Comparison of ENCODE assay signal across 8 cellular contexts in the genomic region with DNA sequence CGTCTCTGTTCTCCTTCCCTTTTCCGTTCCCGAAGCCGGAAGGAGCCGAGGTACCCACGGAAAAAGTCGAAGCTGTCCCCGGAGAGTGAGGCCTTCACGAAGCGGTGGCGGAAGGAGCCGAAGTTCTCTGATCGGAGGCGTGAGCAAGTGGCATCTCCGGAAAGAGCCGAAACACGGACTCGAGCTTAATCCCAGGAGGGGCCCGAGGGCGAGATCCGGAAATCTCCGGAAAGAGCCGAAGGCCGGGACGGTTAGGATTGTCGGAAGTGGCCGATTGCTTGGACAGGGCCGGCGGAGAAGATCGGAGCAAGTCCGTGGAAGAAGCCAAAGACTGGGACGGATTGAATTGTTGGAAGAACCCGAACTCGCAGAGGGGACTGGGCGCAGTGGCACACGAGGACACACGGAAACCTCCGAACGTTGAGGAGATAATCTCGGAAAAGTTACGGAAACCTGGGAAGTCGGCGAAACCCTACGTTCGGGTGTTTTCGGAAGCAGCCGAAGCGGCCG. TPM values are rescaled to one million over a fixed set of nuclear protein-coding genes. Genes with fewer than 3 reads are reported as not detected.
DNase-seq lines count a peak whose midpoint lies in the region; ATAC-seq and TF ChIP-seq lines count a peak whose summit lies in the region.

No MANE protein-coding gene starts in this region.

- TF ChIP-seq EP300 in upper lobe of left lung (IDR thresholded peaks at IDR 0.05), result no peak

- H3K27ac Mint-ChIP-seq in T-helper 17 cell, result peak overlapping the region; percentile 100

- in situ Hi-C loops in GM13977 (cut with MboI; ENCODE audit: low pct_unique_long_range_greater_than_20kb, low sequenced_read_pairs, unreplicated experiment), result no loop called here

- H3K4me3 Mint-ChIP-seq in T-helper 17 cell, result peak overlapping the region; percentile 94

- H3K9me3 ChIP-seq in T-helper 17 cell (ENCODE audit: control insufficient read depth, low read length, poor library complexity, severe bottlenecking) (no peaks in the 10 kb centered on the region), left ventricle myocardium inferior (replicated peaks) (no peaks in the 10 kb centered on the region), upper lobe of left lung (no peaks in the 10 kb centered on the region)

- TF ChIP-seq POLR2A in upper lobe of left lung (IDR thresholded peaks at IDR 0.05), result no peak

- intact Hi-C loops in left ventricle myocardium inferior (cut with micrococcal nuclease) (no loop called here), posterior vena cava (cut with DNase I) (no loop called here)

- H3K4me1 ChIP-seq in left ventricle myocardium inferior, result peaks cover 59% of the 10 kb centered on the region
- H3K4me1 ChIP-seq in upper lobe of left lung, result peaks cover 41 to 57% (median 46%) of the 10 kb centered on the region in 4 donors

- DNase-seq in GM13977 (ENCODE audit: low spot score), result peak; percentile 97
- DNase-seq in NCI-H1694 treated with DMSO at 0.1 percent for 48 hours (lab: John Stamatoyannopoulos, UW), result peak; percentile 99
- peak; percentile 91 to 98 (median 96) for DNase-seq in T-helper 17 cell
- peak; percentile 88 to 99 (median 97) for DNase-seq in anterior cingulate cortex (lab: John Stamatoyannopoulos, UW)
- peak; percentile 99 for DNase-seq in left ventricle myocardium inferior
- peak; percentile 100 for DNase-seq in posterior vena cava (ENCODE audit: low spot score)
- peak in 1 of 2 donors; percentile 99 for DNase-seq in upper lobe of left lung

- peaks cover under 1% of the 10 kb centered on the region for H3K36me3 Mint-ChIP-seq in T-helper 17 cell (ENCODE audit: low read depth)

- 0% methylated on average over 23 to 42 of the region's 49 CpGs for WGBS in upper lobe of left lung, 2 donors

- H3K27me3 ChIP-seq in left ventricle myocardium inferior (ENCODE audit: low read depth), result no peaks in the 10 kb centered on the region
- H3K27me3 ChIP-seq in upper lobe of left lung, result no peaks in the 10 kb centered on the region

- H3K4me3 ChIP-seq in left ventricle myocardium inferior (peak overlapping the region; percentile 88), upper lobe of left lung (peak overlapping the region; percentile 39 to 99 (median 91))

- ATAC-seq in HG02938 (IDR thresholded peaks at IDR 0.05; ENCODE audit: unreplicated experiment) (peak; percentile 55), T-helper 17 cell (peak; percentile 81), upper lobe of left lung (ENCODE audit: low FRiP score in 2 of 2) (peak; percentile 91 to 95)

- H3K27ac ChIP-seq in left ventricle myocardium inferior (replicated peaks), result peak overlapping the region; percentile 98
- H3K27ac ChIP-seq in upper lobe of left lung, result peak overlapping the region; percentile 96 to 100 (median 99)

- H3K36me3 ChIP-seq in left ventricle myocardium inferior (peaks cover 13% of the 10 kb centered on the region), upper lobe of left lung (peaks cover 0 to 16% (median 6%) of the 10 kb centered on the region in 4 donors)

- no peaks in the 10 kb centered on the region for H3K27me3 Mint-ChIP-seq in T-helper 17 cell

- peaks cover 44% of the 10 kb centered on the region for H3K4me1 Mint-ChIP-seq in T-helper 17 cell

- TF ChIP-seq CTCF in GM13977 (IDR thresholded peaks at IDR 0.05; ENCODE audit: extremely low read depth, insufficient read depth, missing control alignments) (no peak), left ventricle myocardium inferior (IDR thresholded peaks at IDR 0.05; ENCODE audit: borderline replicate concordance) (no peak), upper lobe of left lung (IDR thresholded peaks at IDR 0.05) (no peak)

RNA-seq across cellular contexts. Expression of a gene that starts 0.5 kb away (rescaled TPM):
- total RNA-seq in T-helper 17 cell (100 to 1,000 TPM; 248 to 258 TPM), left ventricle myocardium inferior (74.0 TPM), posterior vena cava (10 to 100 TPM; 89.3 to 91.7 TPM), upper lobe of left lung (100 to 1,000 TPM in 4 of 6 donors, 10 to 100 TPM in 2; 57.7 to 294 (median 157) TPM)

RNA-seq across cellular contexts. Expression of a gene that starts 6.4 kb away (rescaled TPM):
- total RNA-seq in T-helper 17 cell (1 to 10 TPM; 1.1 to 1.6 TPM), left ventricle myocardium inferior (14.6 TPM), posterior vena cava (10 to 100 TPM in 1 of 2 donors, 1 to 10 TPM in 1; 8.6 to 13.6 TPM), upper lobe of left lung (10 to 100 TPM; 15.3 to 44.0 (median 17.1) TPM)

RNA-seq across cellular contexts. Expression of a gene that starts 10.9 kb away (rescaled TPM):
- total RNA-seq in T-helper 17 cell (10 to 100 TPM; 24.7 to 26.3 TPM), left ventricle myocardium inferior (7.1 TPM), posterior vena cava (10 to 100 TPM in 1 of 2 donors, 1 to 10 TPM in 1; 8.0 to 12.0 TPM), upper lobe of left lung (10 to 100 TPM; 15.6 to 38.8 (median 21.9) TPM)

RNA-seq across cellular contexts. Expression of a gene that starts 13.6 kb away (rescaled TPM):
- 10 to 100 TPM; 40.3 to 41.8 TPM for total RNA-seq in T-helper 17 cell
- 11.8 TPM for total RNA-seq in left ventricle myocardium inferior
- 10 to 100 TPM; 32.0 to 36.7 TPM for total RNA-seq in posterior vena cava
- total RNA-seq in upper lobe of left lung, result 10 to 100 TPM; 28.1 to 84.1 (median 38.0) TPM

RNA-seq across cellular contexts. Expression of a gene that starts 20.6 kb away (rescaled TPM):
- total RNA-seq in T-helper 17 cell (10 to 100 TPM; 42.5 to 44.1 TPM), left ventricle myocardium inferior (205 TPM), posterior vena cava (10 to 100 TPM; 75.5 to 76.4 TPM), upper lobe of left lung (100 to 1,000 TPM in 4 of 6 donors, 10 to 100 TPM in 2; 59.7 to 357 (median 126) TPM)
